In the genomic region with DNA sequence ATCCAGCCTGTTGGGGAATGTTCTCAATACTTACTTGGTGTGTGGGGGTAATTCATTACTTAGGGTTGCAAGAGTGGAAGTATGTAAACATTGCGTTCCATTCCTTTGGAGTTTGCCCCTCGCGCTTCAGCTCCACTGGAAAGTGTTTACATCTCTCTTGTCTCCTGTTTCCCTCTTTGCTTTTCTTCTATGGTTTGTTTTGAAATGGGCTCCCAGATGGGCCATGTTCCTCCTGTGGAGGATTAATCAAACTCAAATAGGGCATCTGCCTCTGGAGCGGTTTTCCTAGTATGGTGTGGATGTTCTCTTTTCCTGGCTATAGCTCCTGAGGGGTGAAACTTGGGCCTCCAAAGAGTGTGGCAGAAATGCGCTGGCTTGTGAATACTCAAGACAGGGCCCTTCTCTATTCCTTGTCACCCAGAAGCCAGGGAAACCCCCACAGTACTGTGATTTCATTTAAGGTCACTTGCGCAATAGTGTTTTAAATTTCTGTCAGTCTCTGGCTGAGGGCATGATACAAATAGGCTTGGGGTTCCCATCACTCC, we compare ENCODE assay signal across 15 cellular contexts. TPM values are rescaled to one million over a fixed set of nuclear protein-coding genes. Genes with fewer than 3 reads are reported as not detected.
DNase-seq lines count a peak whose midpoint lies in the region; ATAC-seq and TF ChIP-seq lines count a peak whose summit lies in the region.
"Had no signal": no experiment of that assay in that cellular context is flagged by ENCODE, and none has a peak within 500 bp of the region (broad histone marks: within the 10 kb centered on the region; RNA-seq: fewer than 3 reads in every experiment).

No MANE protein-coding gene starts in this region.

- no peak overlapping the region for H2BK5ac ChIP-seq in mesendoderm (ENCODE audit: low read length)

- H3K4me2 ChIP-seq in mesendoderm (ENCODE audit: low read length), result no peak overlapping the region

- peak; percentile 36 for ATAC-seq in Right ventricle myocardium superior (ENCODE audit: poor library complexity)
- no peak for ATAC-seq in left cardiac atrium
- peak; percentile 69 for ATAC-seq in activated naive CD8-positive, alpha-beta T cell treated with anti-CD3 and anti-CD28 coated beads, Interleukin-2, amount 50 U/mL, for 24 hours
- no peak for ATAC-seq in body of pancreas
- ATAC-seq in HG03139 (IDR thresholded peaks at IDR 0.05; ENCODE audit: unreplicated experiment), result no peak

- peaks cover 76% of the 10 kb centered on the region for H3K4me1 Mint-ChIP-seq in activated naive CD8-positive, alpha-beta T cell treated with anti-CD3 and anti-CD28 coated beads, Interleukin-2, amount 50 U/mL, for 24 hours

- H3K9ac ChIP-seq in mesendoderm (ENCODE audit: low read length), result no peak overlapping the region

- H3K4me1 ChIP-seq in mesendoderm (ENCODE audit: control insufficient read depth, low read depth, low read length) (peaks cover 2% of the 10 kb centered on the region), uterus (no peaks in the 10 kb centered on the region), body of pancreas (peaks cover 9% of the 10 kb centered on the region)

- H3K56ac ChIP-seq in mesendoderm (ENCODE audit: low read length), result no peak overlapping the region

- H3K36me3 ChIP-seq in mesendoderm (ENCODE audit: control insufficient read depth, insufficient read depth, low read length), result no peaks in the 10 kb centered on the region
- H3K36me3 ChIP-seq in uterus, result no peaks in the 10 kb centered on the region
- peaks cover 0 to 24% of the 10 kb centered on the region in 2 donors for H3K36me3 ChIP-seq in body of pancreas (replicated peaks in 1 of 2; ENCODE audit: insufficient read depth in 1 of 2, low read depth in 2 of 2)

- peak overlapping the region; percentile 10 for H3K27ac Mint-ChIP-seq in activated naive CD8-positive, alpha-beta T cell treated with anti-CD3 and anti-CD28 coated beads, Interleukin-2, amount 50 U/mL, for 24 hours
- H3K27ac Mint-ChIP-seq: brain had no signal

- no peaks in the 10 kb centered on the region for H3K9me3 ChIP-seq in uterus
- H3K9me3 ChIP-seq in body of pancreas, result no peaks in the 10 kb centered on the region
- H3K9me3 ChIP-seq: BLaER1 treated with 17β-estradiol and CSF1 and Interleukin-3, amounts not matched to agents 10 nM and 100 nM; neutrophil had no signal

- H3K23ac ChIP-seq in mesendoderm (ENCODE audit: low read length), result peak overlapping the region; percentile 6

- H2BK120ac ChIP-seq in mesendoderm (ENCODE audit: low read depth, low read length), result no peak overlapping the region

- peaks cover 93% of the 10 kb centered on the region for H3K36me3 Mint-ChIP-seq in activated naive CD8-positive, alpha-beta T cell treated with anti-CD3 and anti-CD28 coated beads, Interleukin-2, amount 50 U/mL, for 24 hours (ENCODE audit: low read depth)

- H4K8ac ChIP-seq in mesendoderm (ENCODE audit: low read depth, low read length), result no peak overlapping the region

- H4K5ac ChIP-seq in mesendoderm (ENCODE audit: low read length), result no peak overlapping the region

- intact Hi-C loops in Right ventricle myocardium superior (cut with DNase I) (no loop called here), left cardiac atrium (cut with DNase I) (no loop called here), uterus (cut with DNase I; ENCODE audit: low total_unique reads) (no loop called here), body of pancreas (cut with DNase I) (no loop called here)

- no peak overlapping the region for H3K4me3 ChIP-seq in mesendoderm (ENCODE audit: low read length)
- H3K4me3 ChIP-seq in uterus, result no peak overlapping the region
- H3K4me3 ChIP-seq in body of pancreas, result no peak overlapping the region
- H3K4me3 ChIP-seq: BLaER1 treated with 17β-estradiol and CSF1 and Interleukin-3, amounts not matched to agents 10 nM and 100 nM had no signal

- no peaks in the 10 kb centered on the region for H3K79me1 ChIP-seq in mesendoderm (ENCODE audit: low read length)

- no peak for DNase-seq in Right ventricle myocardium superior
- no peak for DNase-seq in left cardiac atrium
- no peak for DNase-seq in activated naive CD8-positive, alpha-beta T cell treated with anti-CD3 and anti-CD28 coated beads, Interleukin-2, amount 50 U/mL, for 24 hours
- no peak for DNase-seq in mesendoderm
- DNase-seq in uterus, result no peak
- no peak for DNase-seq in body of pancreas
- no peak for DNase-seq in GOT3 (lab: John Stamatoyannopoulos, UW)
- DNase-seq: NCI-H1105 treated with DMSO at 0.1 percent for 48 hours, NCI-H69, substantia nigra had no signal

- H3K27ac ChIP-seq in mesendoderm (ENCODE audit: low read depth, low read length) (no peak overlapping the region), uterus (peak overlapping the region; percentile 29 to 77), body of pancreas (no peak overlapping the region)
- H3K27ac ChIP-seq: epithelial cell of prostate, neutrophil had no signal

- TF ChIP-seq CTCF in uterus (IDR thresholded peaks at IDR 0.05) (no peak), body of pancreas (IDR thresholded peaks at IDR 0.05) (no peak)

- TF ChIP-seq POLR2A in uterus (IDR thresholded peaks at IDR 0.05) (no peak), body of pancreas (IDR thresholded peaks at IDR 0.05) (no peak)

- no peaks in the 10 kb centered on the region for H3K9me3 Mint-ChIP-seq in activated naive CD8-positive, alpha-beta T cell treated with anti-CD3 and anti-CD28 coated beads, Interleukin-2, amount 50 U/mL, for 24 hours
- H3K9me3 Mint-ChIP-seq: brain had no signal

- no peak overlapping the region for H2BK15ac ChIP-seq in mesendoderm (replicated peaks; ENCODE audit: low read depth)

- H3K4me3 Mint-ChIP-seq in activated naive CD8-positive, alpha-beta T cell treated with anti-CD3 and anti-CD28 coated beads, Interleukin-2, amount 50 U/mL, for 24 hours, result no peak overlapping the region
- H3K4me3 Mint-ChIP-seq: brain had no signal

- H3K18ac ChIP-seq in mesendoderm (ENCODE audit: low read length), result no peak overlapping the region

- no peak overlapping the region for H3K4ac ChIP-seq in mesendoderm (ENCODE audit: low read depth, low read length)

- H2AK5ac ChIP-seq in mesendoderm (ENCODE audit: low read length), result no peak overlapping the region

- H3K27me3 ChIP-seq in mesendoderm (ENCODE audit: insufficient read depth, low read length, poor library complexity) (no peaks in the 10 kb centered on the region), uterus (no peaks in the 10 kb centered on the region), body of pancreas (no peaks in the 10 kb centered on the region)
- H3K27me3 ChIP-seq: BLaER1 treated with 17β-estradiol and CSF1 and Interleukin-3, amounts not matched to agents 10 nM and 100 nM; neutrophil had no signal

- no peaks in the 10 kb centered on the region for H3K79me2 ChIP-seq in mesendoderm (ENCODE audit: control insufficient read depth, insufficient read depth, low read length)

- no peaks in the 10 kb centered on the region for H3K27me3 Mint-ChIP-seq in activated naive CD8-positive, alpha-beta T cell treated with anti-CD3 and anti-CD28 coated beads, Interleukin-2, amount 50 U/mL, for 24 hours
- H3K27me3 Mint-ChIP-seq: brain had no signal

- no CpG with 5 or more reads among the region's 6 CpGs for WGBS in mesendoderm (ENCODE audit: extremely low coverage, insufficient coverage, low lambda C conversion rate)
- WGBS in body of pancreas, 2 donors, result 88 to 99% methylated on average over 6 of the region's 6 CpGs

RNA-seq across cellular contexts. Expression of a gene that starts 51.9 kb away (rescaled TPM):
- 15.4 TPM for total RNA-seq in Right ventricle myocardium superior
- total RNA-seq in left cardiac atrium, result 10 to 100 TPM; 63.6 to 71.2 TPM
- 29.0 TPM for polyA plus RNA-seq in mesendoderm (2013, experiment 1 of 2)
- polyA plus RNA-seq in mesendoderm (2013, experiment 2 of 2), result 30.1 TPM
- total RNA-seq in uterus, result 100 to 1,000 TPM; 135 to 636 (median 397) TPM
- 100 to 1,000 TPM; 266 to 433 TPM for total RNA-seq in body of pancreas

Comparison
In these comparisons a context has a peak if more than half of its experiments do, and no peak if none do; other contexts are left out.
1. ATAC-seq: peak in Right ventricle myocardium superior (single experiment) and activated naive CD8-positive, alpha-beta T cell treated with anti-CD3 and anti-CD28 coated beads, Interleukin-2, amount 50 U/mL, for 24 hours (single experiment); none in left cardiac atrium (0 of 2), body of pancreas (single experiment) and HG03139 (single experiment).
2. H3K27ac ChIP-seq: peak in uterus (2 of 2); none in mesendoderm (single experiment) and body of pancreas (0 of 4).